Comparison of ENCODE assay signal across 19 cellular contexts in the genomic region with DNA sequence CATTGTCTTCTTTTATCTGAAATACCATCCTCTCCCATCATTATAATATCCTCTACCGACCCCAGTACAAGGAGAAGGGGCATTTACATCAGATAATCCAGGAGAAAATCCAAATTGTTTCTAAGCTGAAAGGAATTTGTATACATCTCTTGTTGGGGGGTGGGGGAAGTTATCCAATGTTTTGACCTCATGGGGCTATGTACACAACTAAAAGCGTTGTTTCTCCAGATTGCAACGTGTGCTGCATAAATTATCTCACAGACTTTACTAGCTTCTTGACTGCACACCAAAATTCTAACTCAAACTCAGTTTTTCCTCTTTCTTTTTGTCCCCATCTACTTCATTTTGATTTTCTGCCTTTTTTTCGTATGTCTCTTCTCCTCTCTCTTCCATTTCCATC.
A peak's percentile ranks its signal among the peaks of the same experiment; 100 is the strongest.
DNase-seq lines count a peak whose midpoint lies in the region; ATAC-seq, FAIRE-seq and TF ChIP-seq lines count a peak whose summit lies in the region.
"Had no signal": no experiment of that assay in that cellular context is flagged by ENCODE, and none has a peak within 500 bp of the region (broad histone marks: within the 10 kb centered on the region; RNA-seq: fewer than 3 reads in every experiment).

No MANE protein-coding gene starts in this region.

- TF ChIP-seq CTCF in PC-9 (conservative IDR thresholded peaks at IDR 0.05) (no peak), fibroblast of villous mesenchyme (IDR thresholded peaks at IDR 0.05; ENCODE audit: insufficient read depth, low read depth, low read length) (no peak)

- peak overlapping the region; percentile 71 for H2AFZ ChIP-seq in PC-9

- no peak for FAIRE-seq in GM19239 (lab: Jason Lieb, UNC)
- FAIRE-seq: A204.1, D721Med, G401.6, GM12891, H54, HepG2, HTR-8/SVneo had no signal

- no TSS peak for BruUV-seq in PC-9 (replicated peaks; lab: Mats Ljungman, UMichigan)

- intact Hi-C loops in PC-9 (cut with micrococcal nuclease; ENCODE audit: unreplicated experiment) (no loop called here), left cardiac atrium (cut with DNase I) (no loop called here)

- no peak overlapping the region for H3K27ac ChIP-seq in PC-9

- POLR2A ChIA-PET in PC-9 (lab: Charles Lee; ENCODE audit: unreplicated experiment), result no interaction called here

- no peaks in the 10 kb centered on the region for H3K9me2 ChIP-seq in PC-9 (ENCODE audit: insufficient read depth)

- H3K36me3 ChIP-seq in PC-9 (ENCODE audit: low read depth), result no peaks in the 10 kb centered on the region

- peak overlapping the region; percentile 29 for H3K4me2 ChIP-seq in PC-9

- no peak overlapping the region for H3K4me3 ChIP-seq in PC-9
- H3K4me3 ChIP-seq in fibroblast of villous mesenchyme (ENCODE audit: low read depth, low read length), result no peak overlapping the region

- H3K4me1 ChIP-seq in PC-9 (replicated peaks; ENCODE audit: insufficient read depth), result no peaks in the 10 kb centered on the region

- H3K9me3 ChIP-seq in PC-9 (ENCODE audit: insufficient read depth, low read depth), result no peaks in the 10 kb centered on the region

- no peaks in the 10 kb centered on the region for H3F3A ChIP-seq in PC-9 (ENCODE audit: insufficient read depth, low read depth)

- no peaks in the 10 kb centered on the region for H4K20me1 ChIP-seq in PC-9 (ENCODE audit: insufficient read depth)

- CTCF ChIA-PET in PC-9 (lab: Charles Lee), result no interaction called here

- H3K27me3 ChIP-seq in PC-9 (ENCODE audit: insufficient read depth, low read depth), result no peaks in the 10 kb centered on the region

- DNase-seq in HCEC 1CT (peak; percentile 6), PC-9 (no peak), fibroblast of villous mesenchyme (ENCODE audit: low read depth) (peak; percentile 36), left cardiac atrium (no peak), GM19239 (ENCODE audit: insufficient read length, low spot score) (no peak), HK-2 (ENCODE audit: unreplicated experiment) (no peak)
- DNase-seq: CD8-positive, alpha-beta T cell; COR-L47; DMS153; DMS79 treated with DMSO at 0.1 percent for 48 hours; EL had no signal

- no peaks in the 10 kb centered on the region for H3K79me2 ChIP-seq in PC-9 (ENCODE audit: low read depth)

- no peak for ATAC-seq in left cardiac atrium
- ATAC-seq in GM21447 (IDR thresholded peaks at IDR 0.05; ENCODE audit: unreplicated experiment), result no peak
- ATAC-seq: CD8-positive, alpha-beta T cell; HepG2 had no signal

Comparison
In these comparisons a context has a peak if more than half of its experiments do, and no peak if none do; other contexts are left out.
1. DNase-seq: peak in HCEC 1CT (single experiment) and fibroblast of villous mesenchyme (single experiment); none in PC-9 (0 of 2), left cardiac atrium (single experiment), GM19239 (single experiment) and HK-2 (single experiment).